In genomic region chr15:61712124-61712759, GRCh38 we compare ENCODE assay signal across 16 cellular contexts.
"Had no signal": no experiment of that assay in that cellular context is flagged by ENCODE, and none has a peak within 500 bp of the region (broad histone marks: within the 10 kb centered on the region; RNA-seq: fewer than 3 reads in every experiment).

No MANE protein-coding gene starts in this region.

- H3K27ac ChIP-seq: ascending aorta, breast epithelium, esophagus squamous epithelium, prostate gland, spleen, tibial nerve had no signal

- H3K9me3 ChIP-seq: ascending aorta, breast epithelium, esophagus squamous epithelium, prostate gland, spleen, tibial nerve had no signal

- DNase-seq: activated CD4-positive, alpha-beta T cell treated with anti-CD3 and anti-CD28 coated beads, Interleukin-2, amount 50 U/mL, for 4 hours; activated gamma-delta T cell; activated T-cell treated with anti-CD3 and anti-CD28 coated beads, Interleukin-2, amount 50 U/mL, for 72 hours; effector memory CD4-positive, alpha-beta T cell; esophagus squamous epithelium; glutamatergic neuron; islet precursor cell; spleen; stimulated activated naive CD4-positive, alpha-beta T cell; SW 1271; T-helper 2 cell had no signal

- H3K27me3 ChIP-seq: ascending aorta, breast epithelium, esophagus squamous epithelium, tibial nerve had no signal

- H3K4me3 ChIP-seq: ascending aorta, breast epithelium, esophagus squamous epithelium, prostate gland, spleen, tibial nerve had no signal

- H3K36me3 ChIP-seq: ascending aorta, breast epithelium, esophagus squamous epithelium, prostate gland, spleen, tibial nerve had no signal

- ATAC-seq: activated T-cell treated with anti-CD3 and anti-CD28 coated beads, Interleukin-2, amount 50 U/mL, for 72 hours; left lobe of liver had no signal

- H3K4me1 ChIP-seq: ascending aorta, breast epithelium, esophagus squamous epithelium, prostate gland, spleen, tibial nerve had no signal
